Comparison of ENCODE assay signal across 11 cellular contexts in genomic region chr17:50059759-50060273, GRCh38. TPM values are rescaled to one million over a fixed set of nuclear protein-coding genes. Genes with fewer than 3 reads are reported as not detected.
DNase-seq lines count a peak whose midpoint lies in the region; ATAC-seq and TF ChIP-seq lines count a peak whose summit lies in the region.
"Had no signal": no experiment of that assay in that cellular context is flagged by ENCODE, and none has a peak within 500 bp of the region (broad histone marks: within the 10 kb centered on the region; RNA-seq: fewer than 3 reads in every experiment).

No MANE protein-coding gene starts in this region.

- CTCF ChIA-PET in mammary epithelial cell (lab: Charles Lee; ENCODE audit: low non-redundant PET) = no interaction called here
- CTCF ChIA-PET in activated CD4-positive, alpha-beta memory T cell treated with anti-CD3 and anti-CD28 coated beads, Interleukin-2, amount 10 ng/mL, durations not matched to agents 7 days and 5 days (lab: Charles Lee) = interaction anchor here (1.5 kb wide), 1 partner anchor 34 kb away, joined by 4 read pairs; no protein-coding TSS in a partner anchor

- no TSS peak for BruUV-seq in mammary epithelial cell (replicated peaks; lab: Mats Ljungman, UMichigan)

- no peaks in the 10 kb centered on the region for H3K36me3 Mint-ChIP-seq in activated CD4-positive, alpha-beta memory T cell treated with anti-CD3 and anti-CD28 coated beads, Interleukin-2, amount 10 ng/mL, durations not matched to agents 7 days and 5 days (ENCODE audit: low read depth)
- H3K36me3 Mint-ChIP-seq: activated naive CD4-positive, alpha-beta T cell treated with anti-CD3 and anti-CD28 coated beads, Interleukin-2, amount 50 U/mL, for 24 hours had no signal

- H4K20me1 ChIP-seq in Loucy (ENCODE audit: insufficient read depth, low read length, poor library complexity, severe bottlenecking) (peaks cover 5% of the 10 kb centered on the region), mammary epithelial cell (ENCODE audit: insufficient read depth, low read length) (no peaks in the 10 kb centered on the region)

- no peaks in the 10 kb centered on the region for H3K9me3 ChIP-seq in Loucy (ENCODE audit: insufficient read depth, low read depth, low read length)
- H3K9me3 ChIP-seq in mammary epithelial cell (replicated peaks; ENCODE audit: insufficient read depth, low read length) = no peaks in the 10 kb centered on the region
- no peaks in the 10 kb centered on the region for H3K9me3 ChIP-seq in stomach
- no peaks in the 10 kb centered on the region for H3K9me3 ChIP-seq in BE2C

- TF ChIP-seq EP300 in stomach (IDR thresholded peaks at IDR 0.05) = no peak

- peak overlapping the region; percentile 93 for H3K27ac ChIP-seq in mammary epithelial cell (ENCODE audit: insufficient read depth, low read depth, low read length)
- H3K27ac ChIP-seq in stomach = peak overlapping the region in 4 of 5 donors; percentile 96 to 97 (median 96)

- no peak for TF ChIP-seq POLR2A in stomach (IDR thresholded peaks at IDR 0.05)

- H3K79me2 ChIP-seq in Loucy (ENCODE audit: insufficient read depth, low read length) = peaks cover 13% of the 10 kb centered on the region; the same call in 1 of the 2 replicates
- peaks cover 88% of the 10 kb centered on the region for H3K79me2 ChIP-seq in mammary epithelial cell (ENCODE audit: insufficient read depth, low read length)

- WGBS in mammary epithelial cell (ENCODE audit: low coverage, missing lambda C conversion rate) = 0% methylated on average over 4 of the region's 5 CpGs
- WGBS in stomach, 5 donors = 29 to 51% (median 44%) methylated on average over 4 to 5 of the region's 5 CpGs

- H3K36me3 ChIP-seq in Loucy (ENCODE audit: insufficient read depth, low read length) = no peaks in the 10 kb centered on the region
- peaks cover 12% of the 10 kb centered on the region for H3K36me3 ChIP-seq in mammary epithelial cell (ENCODE audit: insufficient read depth, low read length)
- peaks cover 5% of the 10 kb centered on the region for H3K36me3 ChIP-seq in kidney epithelial cell (ENCODE audit: control insufficient read depth, insufficient read depth, low read length)
- H3K36me3 ChIP-seq in stomach = peaks cover 0 to 3% (median 2%) of the 10 kb centered on the region in 4 donors
- no peaks in the 10 kb centered on the region for H3K36me3 ChIP-seq in BE2C

- H3K9ac ChIP-seq in Loucy (ENCODE audit: low read depth, low read length, poor library complexity, severe bottlenecking) (no peak overlapping the region), mammary epithelial cell (ENCODE audit: insufficient read depth, low read length) (peak overlapping the region; percentile 86)

- in situ Hi-C loops in mammary epithelial cell (cut with MboI; ENCODE audit: low sequenced_read_pairs in 2 of 2) = loop anchor here (5.0 kb wide), 1 partner anchor 33 kb away; no protein-coding TSS in a partner anchor

- H2AFZ ChIP-seq in Loucy (ENCODE audit: low read length) (no peak overlapping the region), mammary epithelial cell (ENCODE audit: low read depth, low read length) (no peak overlapping the region)

- H3K27me3 Mint-ChIP-seq in activated CD4-positive, alpha-beta memory T cell treated with anti-CD3 and anti-CD28 coated beads, Interleukin-2, amount 10 ng/mL, durations not matched to agents 7 days and 5 days = peaks cover 8% of the 10 kb centered on the region
- H3K27me3 Mint-ChIP-seq: activated naive CD4-positive, alpha-beta T cell treated with anti-CD3 and anti-CD28 coated beads, Interleukin-2, amount 50 U/mL, for 24 hours had no signal

- H3K4me3 ChIP-seq in Loucy (ENCODE audit: low read length, poor library complexity, severe bottlenecking) (no peak overlapping the region), mammary epithelial cell (replicated peaks in 1 of 3; ENCODE audit: insufficient read depth in 1 of 3, low read depth in 2 of 3, low read length in 3 of 3) (peak overlapping the region; percentile 57 to 87 (median 86)), kidney epithelial cell (ENCODE audit: low read depth, low read length) (peak overlapping the region; percentile 91), stomach (peak overlapping the region in 1 of 4 donors; percentile 1), BE2C (ENCODE audit: low read depth, low read length) (no peak overlapping the region)

- H3K4me2 ChIP-seq in Loucy (ENCODE audit: low read depth, low read length, poor library complexity, severe bottlenecking) (peak overlapping the region; percentile 0), mammary epithelial cell (ENCODE audit: insufficient read depth, low read depth, low read length) (peak overlapping the region; percentile 94)

- ATAC-seq in HG03097 (IDR thresholded peaks at IDR 0.05; ENCODE audit: low FRiP score, unreplicated experiment) = no peak

- H3K4me1 Mint-ChIP-seq in activated CD4-positive, alpha-beta memory T cell treated with anti-CD3 and anti-CD28 coated beads, Interleukin-2, amount 10 ng/mL, durations not matched to agents 7 days and 5 days = peaks cover 22% of the 10 kb centered on the region

- dilution Hi-C loops in mammary epithelial cell (cut with HindIII; ENCODE audit: low sequenced_read_pairs) = loop anchor here (5.0 kb wide), 1 partner anchor 48 kb away; no protein-coding TSS in a partner anchor

- intact Hi-C loops in mammary epithelial cell (cut with micrococcal nuclease) (loop anchor here (10.0 kb wide), 1 partner anchor 555 kb away; no protein-coding TSS in a partner anchor), stomach (cut with DNase I; ENCODE audit: low total_unique reads) (no loop called here)

- no peak overlapping the region for H3K27ac Mint-ChIP-seq in activated CD4-positive, alpha-beta memory T cell treated with anti-CD3 and anti-CD28 coated beads, Interleukin-2, amount 10 ng/mL, durations not matched to agents 7 days and 5 days
- H3K27ac Mint-ChIP-seq: activated naive CD4-positive, alpha-beta T cell treated with anti-CD3 and anti-CD28 coated beads, Interleukin-2, amount 50 U/mL, for 24 hours had no signal

- no peaks in the 10 kb centered on the region for H3K27me3 ChIP-seq in Loucy (ENCODE audit: insufficient read depth, low read length, poor library complexity, severe bottlenecking)
- no peaks in the 10 kb centered on the region for H3K27me3 ChIP-seq in mammary epithelial cell (ENCODE audit: insufficient read depth, low read length)
- H3K27me3 ChIP-seq in kidney epithelial cell (ENCODE audit: control insufficient read depth, insufficient read depth, low read length) = no peaks in the 10 kb centered on the region
- H3K27me3 ChIP-seq in stomach = peaks cover 0 to 12% (median 0%) of the 10 kb centered on the region in 3 donors
- peaks cover 31% of the 10 kb centered on the region for H3K27me3 ChIP-seq in BE2C

- H3F3A ChIP-seq in Loucy (ENCODE audit: low read depth) = no peaks in the 10 kb centered on the region

- POLR2A ChIA-PET in activated CD4-positive, alpha-beta memory T cell treated with anti-CD3 and anti-CD28 coated beads, Interleukin-2, amount 10 ng/mL, durations not matched to agents 7 days and 5 days (lab: Charles Lee) = no interaction called here

- TF ChIP-seq CTCF in Loucy (conservative IDR thresholded peaks at IDR 0.05; ENCODE audit: low read length) = no peak
- TF ChIP-seq CTCF in mammary epithelial cell (conservative IDR thresholded peaks at IDR 0.05 in 1 of 2, IDR thresholded peaks at IDR 0.05 in 1 of 2; ENCODE audit: extremely low read depth in 1 of 2, insufficient read depth in 1 of 2, low read depth in 1 of 2, low read length in 2 of 2) = no peak
- TF ChIP-seq CTCF in kidney epithelial cell (IDR thresholded peaks at IDR 0.05; ENCODE audit: insufficient read depth, low read length, poor library complexity, severe bottlenecking) = no peak
- TF ChIP-seq CTCF in stomach (IDR thresholded peaks at IDR 0.05) = no peak
- TF ChIP-seq CTCF in BE2C (IDR thresholded peaks at IDR 0.05; ENCODE audit: low read depth, low read length) = no peak

- DNase-seq in mammary epithelial cell (peak; percentile 49), kidney epithelial cell (ENCODE audit: low read depth) (no peak), stomach (no peak), BE2C (no peak), NCI-H1105 treated with DMSO at 0.1 percent for 48 hours (lab: John Stamatoyannopoulos, UW) (no peak)
- DNase-seq in activated CD4-positive, alpha-beta memory T cell treated with anti-CD3 and anti-CD28 coated beads, Interleukin-2, amount 10 ng/mL, durations not matched to agents 7 days and 5 days = no peak
- DNase-seq: activated CD4-positive, CD25-positive, alpha-beta regulatory T cell; DMS53 had no signal

- H3K4me1 ChIP-seq in Loucy (ENCODE audit: insufficient read depth, low read length, poor library complexity, severe bottlenecking) (peaks cover 40% of the 10 kb centered on the region), mammary epithelial cell (ENCODE audit: insufficient read depth, low read length) (peaks cover 66% of the 10 kb centered on the region), stomach (peaks cover 82 to 98% (median 92%) of the 10 kb centered on the region in 4 donors), BE2C (no peaks in the 10 kb centered on the region)

- H3K9me3 Mint-ChIP-seq in activated CD4-positive, alpha-beta memory T cell treated with anti-CD3 and anti-CD28 coated beads, Interleukin-2, amount 10 ng/mL, durations not matched to agents 7 days and 5 days = no peaks in the 10 kb centered on the region
- H3K9me3 Mint-ChIP-seq: activated naive CD4-positive, alpha-beta T cell treated with anti-CD3 and anti-CD28 coated beads, Interleukin-2, amount 50 U/mL, for 24 hours had no signal

- H3K4me3 Mint-ChIP-seq in activated CD4-positive, alpha-beta memory T cell treated with anti-CD3 and anti-CD28 coated beads, Interleukin-2, amount 10 ng/mL, durations not matched to agents 7 days and 5 days = no peak overlapping the region
- H3K4me3 Mint-ChIP-seq: activated naive CD4-positive, alpha-beta T cell treated with anti-CD3 and anti-CD28 coated beads, Interleukin-2, amount 50 U/mL, for 24 hours had no signal

- no peaks in the 10 kb centered on the region for H3K9me2 ChIP-seq in Loucy (replicated peaks; ENCODE audit: low read depth, low read length)

RNA-seq across cellular contexts. Expression of gene ITGA3, which starts 3.9 kb away (rescaled TPM):
- total RNA-seq in mammary epithelial cell (1,000 to 10,000 TPM; 1,418 to 2,030 TPM), kidney epithelial cell (1,029 and 1,224 TPM in 2 replicates), stomach (100 to 1,000 TPM in 4 of 5 donors, 10 to 100 TPM in 1; 33.6 to 698 (median 193) TPM)
- polyA plus RNA-seq in mammary epithelial cell (1,026 TPM), stomach (10 to 100 TPM in 2 of 3 donors, 1 to 10 TPM in 1; 6.9 to 37.5 (median 29.5) TPM)
- 2,074 TPM for polyA minus RNA-seq in mammary epithelial cell
- 10 to 100 TPM; 12.5 to 13.4 TPM for total RNA-seq in activated CD4-positive, alpha-beta memory T cell treated with anti-CD3 and anti-CD28 coated beads, Interleukin-2, amount 10 ng/mL, durations not matched to agents 7 days and 5 days
- 3.4 TPM for polyA plus RNA-seq in BE2C (2012; ENCODE audit: insufficient read depth, insufficient read length, low read depth)

RNA-seq across cellular contexts. Expression of gene PDK2, which starts 35.3 kb away (rescaled TPM):
- 10 to 100 TPM; 18.2 to 24.8 TPM for total RNA-seq in mammary epithelial cell
- 7.7 TPM for polyA plus RNA-seq in mammary epithelial cell
- polyA minus RNA-seq in mammary epithelial cell = 13.5 TPM
- 12.7 and 14.5 TPM in 2 replicates for total RNA-seq in kidney epithelial cell
- 100 to 1,000 TPM in 1 of 5 donors, 10 to 100 TPM in 2, 1 to 10 TPM in 2; 4.6 to 255 (median 31.2) TPM for total RNA-seq in stomach
- 10 to 100 TPM; 13.5 to 20.6 (median 20.1) TPM for polyA plus RNA-seq in stomach
- 10 to 100 TPM; 19.6 to 23.4 TPM for total RNA-seq in activated CD4-positive, alpha-beta memory T cell treated with anti-CD3 and anti-CD28 coated beads, Interleukin-2, amount 10 ng/mL, durations not matched to agents 7 days and 5 days
- polyA plus RNA-seq in BE2C (2012; ENCODE audit: insufficient read depth, insufficient read length, low read depth) = 38.8 TPM

Comparison
In these comparisons a context has a peak if more than half of its experiments do, and no peak if none do; other contexts are left out.
1. H3K4me3 ChIP-seq: peak in mammary epithelial cell (3 of 3) and kidney epithelial cell (single experiment); none in Loucy (single experiment) and BE2C (single experiment).